ENCODE assay signal across 8 cellular contexts in genomic region chr10:127867805-127868204, GRCh38. TPM values are rescaled to one million over a fixed set of nuclear protein-coding genes. Genes with fewer than 3 reads are reported as not detected.
"Had no signal": no experiment of that assay in that cellular context is flagged by ENCODE, and none has a peak within 500 bp of the region (broad histone marks: within the 10 kb centered on the region; RNA-seq: fewer than 3 reads in every experiment).

No MANE protein-coding gene starts in this region.

- DNase-seq: GDM1, GF-D8 had no signal

- ATAC-seq: GM12878 had no signal

- H3K4me3 ChIP-seq: GM12878 had no signal

- FAIRE-seq: G401.6, GM12878, GM12891, GM12892, GM18507, GM19239 had no signal

RNA-seq across cellular contexts. Expression of gene CLRN3, which starts 24.9 kb away (rescaled TPM):
- total RNA-seq: GM12878 had no signal
- polyA plus RNA-seq: GM12878 had no signal
